In genomic region chr16:11447272-11447671, GRCh38 we compare ENCODE assay signal across 5 cellular contexts.
"Had no signal": no experiment of that assay in that cellular context is flagged by ENCODE, and none has a peak within 500 bp of the region (broad histone marks: within the 10 kb centered on the region; RNA-seq: fewer than 3 reads in every experiment).

No MANE protein-coding gene starts in this region.

- H3K4me3 ChIP-seq: K562 had no signal

- H3K27ac ChIP-seq: HL-60 had no signal

- DNase-seq: IMR-90, KBM-7, KG1 had no signal
